Comparison of ENCODE assay signal across 1 cellular context in genomic region chr5:138213161-138214029, GRCh38.
TF ChIP-seq lines count a peak whose summit lies in the region.

TSS of gene CDC23 (minus strand) at chr5:138213323. CDS start at chr5:138213312, 11 bp downstream.

TF ChIP-seq in A549, 52 proteins besides CTCF, POLR2A, EP300 and RAD21 (continued from another document):
- no peak for TF ChIP-seq REST (IDR thresholded peaks at IDR 0.05)
- no peak for TF ChIP-seq FOXS1 (CRISPR knock-in tag; IDR thresholded peaks at IDR 0.05)
- TF ChIP-seq HEYL (CRISPR knock-in tag; IDR thresholded peaks at IDR 0.05): no peak
- no peak for TF ChIP-seq CHD2 (IDR thresholded peaks at IDR 0.05; ENCODE audit: low read length, partially characterized antibody)
- no peak for TF ChIP-seq HOXB13 (CRISPR knock-in tag; IDR thresholded peaks at IDR 0.05; ENCODE audit: low read depth)
- TF ChIP-seq SREBF2 (IDR thresholded peaks at IDR 0.05): no peak
- no peak for TF ChIP-seq ZNF302 (CRISPR knock-in tag; IDR thresholded peaks at IDR 0.05)
- no peak for TF ChIP-seq CEBPB (IDR thresholded peaks at IDR 0.05)
- TF ChIP-seq NR3C1 (IDR thresholded peaks at IDR 0.05): no peak
- TF ChIP-seq GATA3 (IDR thresholded peaks at IDR 0.05; ENCODE audit: borderline replicate concordance): no peak
- TF ChIP-seq TFCP2L1 (CRISPR knock-in tag; IDR thresholded peaks at IDR 0.05): no peak
- TF ChIP-seq FOSL2 (IDR thresholded peaks at IDR 0.05): no peak
- 0 out of 2 replicates have a peak, but pooled peaks have one; percentile 7 for TF ChIP-seq FOSL2 (CRISPR knock-in tag; IDR thresholded peaks at IDR 0.05)
- no peak for TF ChIP-seq ATOH8 (CRISPR knock-in tag; IDR thresholded peaks at IDR 0.05; ENCODE audit: low read depth)
- no peak for TF ChIP-seq HES2 (IDR thresholded peaks at IDR 0.05)
- TF ChIP-seq RCOR1 (IDR thresholded peaks at IDR 0.05; ENCODE audit: low read depth, low read length): no peak
- TF ChIP-seq NFE2L2 (conservative IDR thresholded peaks at IDR 0.05; ENCODE audit: low read length): no peak
- no peak for TF ChIP-seq EHMT2 (IDR thresholded peaks at IDR 0.05; ENCODE audit: low read depth)
- no peak for TF ChIP-seq CBX8 (IDR thresholded peaks at IDR 0.05)
- TF ChIP-seq TP53 (CRISPR knock-in tag; IDR thresholded peaks at IDR 0.05): no peak
- no peak for TF ChIP-seq BHLHE40 (IDR thresholded peaks at IDR 0.05; ENCODE audit: low read depth, low read length)
- TF ChIP-seq KDM5A (IDR thresholded peaks at IDR 0.05): peak; percentile 98
- TF ChIP-seq CBX2 (IDR thresholded peaks at IDR 0.05; ENCODE audit: borderline replicate concordance, low read depth): no peak
- no peak for TF ChIP-seq HOXB5 (CRISPR knock-in tag; IDR thresholded peaks at IDR 0.05)
- TF ChIP-seq CHD4 (IDR thresholded peaks at IDR 0.05; ENCODE audit: borderline replicate concordance): no peak
- no peak for TF ChIP-seq KDM1A (IDR thresholded peaks at IDR 0.05; ENCODE audit: low read depth)
- no peak for TF ChIP-seq POLR2AphosphoS2 (conservative IDR thresholded peaks at IDR 0.05; ENCODE audit: low read length)
- TF ChIP-seq MYC (IDR thresholded peaks at IDR 0.05; ENCODE audit: borderline replicate concordance, low read length): 0 out of 2 replicates have a peak, but pooled peaks have one; percentile 24
- no peak for TF ChIP-seq ZC3H11A (IDR thresholded peaks at IDR 0.05)
- TF ChIP-seq RNF2 (IDR thresholded peaks at IDR 0.05; ENCODE audit: borderline replicate concordance, low read depth): no peak
- TF ChIP-seq BCL3 (IDR thresholded peaks at IDR 0.05): 0 out of 3 replicates have a peak, but pooled peaks have one; percentile 27
- no peak for TF ChIP-seq MAFK (IDR thresholded peaks at IDR 0.05; ENCODE audit: partially characterized antibody)
- TF ChIP-seq E2F6 (IDR thresholded peaks at IDR 0.05; ENCODE audit: borderline replicate concordance, low read depth): peak; percentile 82
- TF ChIP-seq ZSCAN20 (CRISPR knock-in tag; IDR thresholded peaks at IDR 0.05): no peak
- TF ChIP-seq FOSB (CRISPR knock-in tag; IDR thresholded peaks at IDR 0.05): no peak
- TF ChIP-seq JUNB (IDR thresholded peaks at IDR 0.05): no peak
- TF ChIP-seq PHF8 (IDR thresholded peaks at IDR 0.05; ENCODE audit: borderline replicate concordance, low read depth): peak; percentile 90; the same call in 1 of the 2 replicates
- TF ChIP-seq ZFP36 (IDR thresholded peaks at IDR 0.05; ENCODE audit: borderline replicate concordance, partially characterized antibody): no peak
- TF ChIP-seq HOXA7 (CRISPR knock-in tag; IDR thresholded peaks at IDR 0.05): no peak
- TF ChIP-seq EHF (CRISPR knock-in tag; IDR thresholded peaks at IDR 0.05): no peak
- TF ChIP-seq HMGXB4 (CRISPR knock-in tag; IDR thresholded peaks at IDR 0.05; ENCODE audit: borderline replicate concordance): no peak
- no peak for TF ChIP-seq RARB (CRISPR knock-in tag; IDR thresholded peaks at IDR 0.05)
- TF ChIP-seq PBX3 (IDR thresholded peaks at IDR 0.05): peak; percentile 50; the same call in 1 of the 2 replicates
